8 cellular contexts compared by ENCODE assay signal in genomic region chr15:20095699-20096303, GRCh38.
A peak's percentile ranks its signal among the peaks of the same experiment; 100 is the strongest.
DNase-seq lines count a peak whose midpoint lies in the region; ATAC-seq, FAIRE-seq and TF ChIP-seq lines count a peak whose summit lies in the region.
"Not testable (repeated sequence)": the region's sequence is repeated elsewhere in the genome, so short reads cannot be mapped to it uniquely, and the experiment has no call there.

No MANE protein-coding gene starts in this region.

- not testable (repeated sequence) for H2AFZ ChIP-seq in K562 (ENCODE audit: low read depth, low read length); endothelial cell of umbilical vein (ENCODE audit: low read depth, low read length); HepG2 (ENCODE audit: low read length)

- H3K36me3 Mint-ChIP-seq in natural killer cell treated with Interleukin-12 subunit alpha and Interleukin-12 subunit beta and Interleukin-15 and Interleukin-18, amount 100 ng/mL, for 72 hours; osteocyte (ENCODE audit: unreplicated experiment); stimulated activated memory B cell treated with anti-CD40 and anti-IgM and Interleukin-4, amounts not matched to agents 10 μg/mL and 1 μg/mL and 100 μg/mL, for 72 hours: not testable (repeated sequence)

- TF ChIP-seq EP300 in K562 (IDR thresholded peaks at IDR 0.05; ENCODE audit: low read length); HepG2 (IDR thresholded peaks at IDR 0.05; ENCODE audit: low read depth in 2 of 2, low read length in 2 of 2); HepG2 (CRISPR knock-in tag; IDR thresholded peaks at IDR 0.05; ENCODE audit: borderline replicate concordance): not testable (repeated sequence)

- not testable (repeated sequence) for TF ChIP-seq POLR2A in K562 (conservative IDR thresholded peaks at IDR 0.05); endothelial cell of umbilical vein (IDR thresholded peaks at IDR 0.05; ENCODE audit: low read depth, low read length); HepG2 (IDR thresholded peaks at IDR 0.05; ENCODE audit: insufficient read depth in 1 of 2, low read depth in 2 of 2, low read length in 2 of 2)

- TF ChIP-seq RAD21 in K562 (CRISPR knock-in tag; conservative IDR thresholded peaks at IDR 0.05 in 1 of 2, IDR thresholded peaks at IDR 0.05 in 1 of 2); HepG2 (CRISPR knock-in tag; IDR thresholded peaks at IDR 0.05): not testable (repeated sequence)

- not testable (repeated sequence) for H3K27me3 Mint-ChIP-seq in natural killer cell treated with Interleukin-12 subunit alpha and Interleukin-12 subunit beta and Interleukin-15 and Interleukin-18, amount 100 ng/mL, for 72 hours; osteocyte (ENCODE audit: unreplicated experiment); stimulated activated memory B cell treated with anti-CD40 and anti-IgM and Interleukin-4, amounts not matched to agents 10 μg/mL and 1 μg/mL and 100 μg/mL, for 72 hours

- not testable (repeated sequence) for H3K4me2 ChIP-seq in K562 (ENCODE audit: insufficient read depth, low read length); endothelial cell of umbilical vein (ENCODE audit: insufficient read depth, low read length); HepG2 (ENCODE audit: low read depth, low read length)

- not testable (repeated sequence) for H3K9me3 ChIP-seq in K562 (replicated peaks; ENCODE audit: control insufficient read depth, insufficient read depth, low read depth, low read length); endothelial cell of umbilical vein (replicated peaks; ENCODE audit: control insufficient read depth, insufficient read depth, low read length); HepG2 (ENCODE audit: low read length); upper lobe of right lung

- not testable (repeated sequence) for H3K9me3 Mint-ChIP-seq in natural killer cell treated with Interleukin-12 subunit alpha and Interleukin-12 subunit beta and Interleukin-15 and Interleukin-18, amount 100 ng/mL, for 72 hours; osteocyte (ENCODE audit: unreplicated experiment); stimulated activated memory B cell treated with anti-CD40 and anti-IgM and Interleukin-4, amounts not matched to agents 10 μg/mL and 1 μg/mL and 100 μg/mL, for 72 hours

- BruUV-seq in K562 (replicated peaks; lab: Mats Ljungman, UMichigan); endothelial cell of umbilical vein (replicated peaks; lab: Mats Ljungman, UMichigan); HepG2 (replicated peaks; lab: Mats Ljungman, UMichigan): not testable (repeated sequence)

- dilution Hi-C loops in endothelial cell of umbilical vein (cut with MboI; ENCODE audit: extremely low pct_ligation_motif_present, low sequenced_read_pairs): not testable (repeated sequence)

- not testable (repeated sequence) for H3K4me3 Mint-ChIP-seq in natural killer cell treated with Interleukin-12 subunit alpha and Interleukin-12 subunit beta and Interleukin-15 and Interleukin-18, amount 100 ng/mL, for 72 hours; osteocyte (ENCODE audit: unreplicated experiment); stimulated activated memory B cell treated with anti-CD40 and anti-IgM and Interleukin-4, amounts not matched to agents 10 μg/mL and 1 μg/mL and 100 μg/mL, for 72 hours

- WGBS in K562 (ENCODE audit: insufficient coverage, low coverage, missing lambda C conversion rate): 0% methylated on average over 2 of the region's 6 CpGs
- 25% methylated on average over 1 of the region's 6 CpGs for WGBS in HepG2 (ENCODE audit: low lambda C conversion rate)

- CTCF ChIA-PET in K562 (lab: Yijun Ruan, JAX; ENCODE audit: low intra/inter-chr PET ratio); endothelial cell of umbilical vein (lab: Charles Lee); HepG2 (lab: Yijun Ruan, JAX; ENCODE audit: low intra/inter-chr PET ratio, low total read pairs): not testable (repeated sequence)

- H3K79me2 ChIP-seq in K562 (ENCODE audit: control insufficient read depth, insufficient read depth, low read length); endothelial cell of umbilical vein (ENCODE audit: control insufficient read depth, insufficient read depth, low read length); HepG2 (ENCODE audit: insufficient read depth, low read length): not testable (repeated sequence)

- H3K9me1 ChIP-seq in K562 (ENCODE audit: control insufficient read depth, insufficient read depth, low read length); endothelial cell of umbilical vein (replicated peaks; ENCODE audit: control insufficient read depth, extremely low read depth, insufficient read depth, low read length): not testable (repeated sequence)

- in situ Hi-C loops in K562 (cut with MboI); HepG2 (cut with HindIII; ENCODE audit: extremely low pct_ligation_motif_present, low pct_unique_long_range_greater_than_20kb): not testable (repeated sequence)

- ATAC-seq in K562 (peak; percentile 81), HepG2 (peak; percentile 33; the same call in 2 of the 3 replicates), upper lobe of right lung (peak; percentile 23)
- not testable (repeated sequence) for ATAC-seq in Right ventricle myocardium inferior
- ATAC-seq in natural killer cell treated with Interleukin-12 subunit alpha and Interleukin-12 subunit beta and Interleukin-15 and Interleukin-18, amount 100 ng/mL, for 72 hours: peak; percentile 26 to 53
- ATAC-seq in stimulated activated memory B cell treated with anti-CD40 and anti-IgM and Interleukin-4, amounts not matched to agents 10 μg/mL and 1 μg/mL and 100 μg/mL, for 72 hours: peak; percentile 58

- intact Hi-C loops in K562 (cut with micrococcal nuclease); endothelial cell of umbilical vein (cut with micrococcal nuclease); Right ventricle myocardium inferior (cut with DNase I); HepG2 (cut with micrococcal nuclease; ENCODE audit: unreplicated experiment); upper lobe of right lung (cut with DNase I): not testable (repeated sequence)

- H3K4me3 ChIP-seq in K562; endothelial cell of umbilical vein (replicated peaks in 1 of 3; ENCODE audit: insufficient read depth in 1 of 3, low read depth in 1 of 3, low read length in 3 of 3); HepG2 (replicated peaks in 1 of 3; ENCODE audit: insufficient read depth in 1 of 3, low read depth in 2 of 3, low read length in 3 of 3); upper lobe of right lung: not testable (repeated sequence)

- not testable (repeated sequence) for H3K27ac ChIP-seq in K562 (ENCODE audit: extremely low read depth, low read depth, low read length); endothelial cell of umbilical vein (ENCODE audit: insufficient read depth, low read depth, low read length); HepG2 (ENCODE audit: extremely low read length, insufficient read depth, low read length); upper lobe of right lung

- not testable (repeated sequence) for H3K27me3 ChIP-seq in K562 (ENCODE audit: control insufficient read depth in 2 of 2, insufficient read depth in 2 of 2, low read length in 2 of 2); endothelial cell of umbilical vein (ENCODE audit: control insufficient read depth in 2 of 2, insufficient read depth in 2 of 2, low read length in 2 of 2); HepG2 (ENCODE audit: control insufficient read depth in 1 of 2, insufficient read depth in 2 of 2, low read length in 2 of 2); upper lobe of right lung

- TF ChIP-seq CTCF in K562 (IDR thresholded peaks at IDR 0.05 in 2 of 3, conservative IDR thresholded peaks at IDR 0.05 in 1 of 3; ENCODE audit: insufficient read depth in 2 of 3, low read depth in 1 of 3, low read length in 3 of 3); endothelial cell of umbilical vein (IDR thresholded peaks at IDR 0.05; ENCODE audit: extremely low read depth in 1 of 2, insufficient read depth in 1 of 2, low read depth in 1 of 2, low read length in 2 of 2); HepG2 (CRISPR knock-in tag; IDR thresholded peaks at IDR 0.05); osteocyte (IDR thresholded peaks at IDR 0.05); upper lobe of right lung (IDR thresholded peaks at IDR 0.05): not testable (repeated sequence)

- not testable (repeated sequence) for H3K27ac Mint-ChIP-seq in natural killer cell treated with Interleukin-12 subunit alpha and Interleukin-12 subunit beta and Interleukin-15 and Interleukin-18, amount 100 ng/mL, for 72 hours; osteocyte (ENCODE audit: unreplicated experiment); stimulated activated memory B cell treated with anti-CD40 and anti-IgM and Interleukin-4, amounts not matched to agents 10 μg/mL and 1 μg/mL and 100 μg/mL, for 72 hours

- not testable (repeated sequence) for H3K4me1 ChIP-seq in K562 (replicated peaks in 1 of 2; ENCODE audit: control insufficient read depth in 2 of 2, insufficient read depth in 2 of 2, low read length in 2 of 2); endothelial cell of umbilical vein (ENCODE audit: control insufficient read depth, extremely low read depth, insufficient read depth, low read length); HepG2 (ENCODE audit: insufficient read depth, low read length); upper lobe of right lung

- not testable (repeated sequence) for FAIRE-seq in K562 (lab: Jason Lieb, UNC); HepG2 (lab: Jason Lieb, UNC)
- FAIRE-seq in endothelial cell of umbilical vein (lab: Jason Lieb, UNC): peak; percentile 4

- not testable (repeated sequence) for H3K4me1 Mint-ChIP-seq in natural killer cell treated with Interleukin-12 subunit alpha and Interleukin-12 subunit beta and Interleukin-15 and Interleukin-18, amount 100 ng/mL, for 72 hours (ENCODE audit: low read depth in 2 of 2); osteocyte (ENCODE audit: unreplicated experiment); stimulated activated memory B cell treated with anti-CD40 and anti-IgM and Interleukin-4, amounts not matched to agents 10 μg/mL and 1 μg/mL and 100 μg/mL, for 72 hours

- H3K36me3 ChIP-seq in K562 (ENCODE audit: control insufficient read depth, insufficient read depth, low read length); endothelial cell of umbilical vein (ENCODE audit: control insufficient read depth in 2 of 2, extremely low read depth in 1 of 2, insufficient read depth in 2 of 2, low read length in 2 of 2); HepG2 (replicated peaks in 1 of 2; ENCODE audit: control insufficient read depth in 1 of 2, insufficient read depth in 2 of 2, low read length in 2 of 2); upper lobe of right lung: not testable (repeated sequence)

- DNase-seq in K562 (ENCODE audit: extremely low read depth in 1 of 4, low spot score in 3 of 4); endothelial cell of umbilical vein (ENCODE audit: low read depth, low spot score); HepG2 (ENCODE audit: low spot score); natural killer cell treated with Interleukin-12 subunit alpha and Interleukin-12 subunit beta and Interleukin-15 and Interleukin-18, amount 100 ng/mL, for 72 hours (ENCODE audit: low spot score); upper lobe of right lung: not testable (repeated sequence)
- peak; percentile 4 for DNase-seq in Right ventricle myocardium inferior (ENCODE audit: missing footprints)
- DNase-seq in osteocyte (ENCODE audit: extremely low spot score, unreplicated experiment): peak; percentile 27

- H4K20me1 ChIP-seq in K562 (replicated peaks; ENCODE audit: control insufficient read depth, insufficient read depth, low read length); endothelial cell of umbilical vein (replicated peaks; ENCODE audit: control insufficient read depth, extremely low read depth, insufficient read depth, low read length); HepG2 (ENCODE audit: insufficient read depth, low read length): not testable (repeated sequence)

- not testable (repeated sequence) for H3K9ac ChIP-seq in K562 (ENCODE audit: insufficient read depth in 1 of 2, low read depth in 2 of 2, low read length in 2 of 2); endothelial cell of umbilical vein (replicated peaks; ENCODE audit: extremely low read depth, insufficient read depth, low read length); HepG2 (ENCODE audit: insufficient read depth, low read depth, low read length)

- POLR2A ChIA-PET in K562 (lab: Yijun Ruan, JAX); endothelial cell of umbilical vein (lab: Charles Lee); HepG2 (lab: Yijun Ruan, JAX): not testable (repeated sequence)
